Comparison of ENCODE assay signal across 9 cellular contexts in the genomic region with DNA sequence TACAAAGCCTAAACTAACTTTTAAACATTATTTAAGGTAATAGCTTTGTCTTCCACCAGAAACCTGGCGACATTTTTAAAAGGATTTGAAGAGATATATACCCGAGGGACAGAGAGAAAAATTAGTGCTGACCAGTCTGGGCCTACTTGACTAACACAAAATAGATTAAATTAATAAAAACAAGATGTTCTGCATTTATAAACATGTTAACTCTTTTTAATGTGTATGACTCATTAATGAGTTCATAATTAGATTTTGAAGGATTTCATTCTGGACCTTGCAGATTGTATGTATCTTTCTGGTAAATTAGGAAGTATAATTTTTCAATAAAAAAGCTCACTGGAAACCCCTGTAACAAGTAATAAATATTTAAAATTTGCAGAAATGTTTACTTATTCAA.
"Had no signal": no experiment of that assay in that cellular context is flagged by ENCODE, and none has a peak within 500 bp of the region (broad histone marks: within the 10 kb centered on the region; RNA-seq: fewer than 3 reads in every experiment).

No MANE protein-coding gene starts in this region.

- ATAC-seq: HCT116, K562 had no signal

- H2AFZ ChIP-seq: GM23248 had no signal

- H3K36me3 ChIP-seq: HAP-1 had no signal

- H3K4me3 ChIP-seq: GM23248, HAP-1, K562 had no signal

- H3K27ac ChIP-seq: GM23248, HL-60 had no signal

- H3K9me3 ChIP-seq: HAP-1 had no signal

- DNase-seq: GM23248, GOT3, HFFc6, IMR-90, KG1 had no signal
